ENCODE assay signal across 16 cellular contexts in the genomic region with DNA sequence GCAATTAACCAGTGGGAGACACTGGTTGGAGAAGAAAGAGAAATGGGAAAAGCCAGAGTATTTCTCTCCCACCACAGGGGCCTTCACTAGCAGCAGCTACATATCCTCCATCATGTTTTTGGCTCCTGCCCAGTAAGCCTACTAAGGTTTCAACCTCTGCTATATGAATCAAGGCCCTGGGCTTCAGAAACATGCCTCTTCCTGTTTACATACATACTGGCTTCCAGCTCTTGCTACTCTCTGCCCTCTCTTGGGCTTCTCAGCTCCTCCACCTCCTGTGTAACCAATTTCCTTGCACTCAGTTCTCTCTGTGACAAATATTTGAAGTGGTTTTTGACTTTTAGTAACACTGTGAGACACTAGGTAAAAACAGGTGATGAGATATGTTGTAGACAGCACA.
DNase-seq lines count a peak whose midpoint lies in the region; ATAC-seq and TF ChIP-seq lines count a peak whose summit lies in the region.
"Had no signal": no experiment of that assay in that cellular context is flagged by ENCODE, and none has a peak within 500 bp of the region (broad histone marks: within the 10 kb centered on the region; RNA-seq: fewer than 3 reads in every experiment).

No MANE protein-coding gene starts in this region.

- no peak overlapping the region for H3K4me3 ChIP-seq in mesenchymal stem cell (ENCODE audit: insufficient read depth in 1 of 2, low read depth in 1 of 2, low read length in 2 of 2)
- H3K4me3 ChIP-seq in left lung = no peak overlapping the region
- no peak overlapping the region for H3K4me3 ChIP-seq in GM23248
- H3K4me3 ChIP-seq: ascending aorta, HAP-1, sigmoid colon had no signal

- peak; percentile 70 for ATAC-seq in activated CD8-positive, alpha-beta T cell treated with anti-CD3 and anti-CD28 coated beads for 36 hours
- ATAC-seq in left lung = no peak
- ATAC-seq: natural killer cell had no signal

- no peaks in the 10 kb centered on the region for H3K27me3 ChIP-seq in mesenchymal stem cell (ENCODE audit: control insufficient read depth in 1 of 2, insufficient read depth in 1 of 2, low read length in 2 of 2)
- no peaks in the 10 kb centered on the region for H3K27me3 ChIP-seq in left lung
- no peaks in the 10 kb centered on the region for H3K27me3 ChIP-seq in GM23248 (replicated peaks; ENCODE audit: insufficient read depth)
- H3K27me3 ChIP-seq: ascending aorta, sigmoid colon had no signal

- POLR2A ChIA-PET in activated CD8-positive, alpha-beta T cell treated with anti-CD3 and anti-CD28 coated beads for 36 hours (lab: Charles Lee) = no interaction called here

- no peak overlapping the region for H2BK120ac ChIP-seq in mesenchymal stem cell (ENCODE audit: low read depth, low read length)

- no peaks in the 10 kb centered on the region for H3K4me1 ChIP-seq in mesenchymal stem cell (ENCODE audit: control insufficient read depth, insufficient read depth, low read depth, low read length)
- no peaks in the 10 kb centered on the region for H3K4me1 ChIP-seq in left lung
- H3K4me1 ChIP-seq in GM23248 (ENCODE audit: insufficient read depth) = no peaks in the 10 kb centered on the region
- H3K4me1 ChIP-seq: ascending aorta, HAP-1, sigmoid colon had no signal

- H3K79me2 ChIP-seq in GM23248 (ENCODE audit: insufficient read depth) = no peaks in the 10 kb centered on the region

- no peak overlapping the region for H3K27ac ChIP-seq in mesenchymal stem cell (ENCODE audit: low read length, poor library complexity, severe bottlenecking)
- H3K27ac ChIP-seq in left lung = no peak overlapping the region
- no peak overlapping the region for H3K27ac ChIP-seq in GM23248
- H3K27ac ChIP-seq: ascending aorta, C4-2B, sigmoid colon had no signal

- H3K4me2 ChIP-seq in mesenchymal stem cell (ENCODE audit: low read length, poor library complexity, severe bottlenecking) (no peak overlapping the region), GM23248 (ENCODE audit: unreplicated experiment) (no peak overlapping the region)

- H3K36me3 ChIP-seq in mesenchymal stem cell (ENCODE audit: control insufficient read depth in 1 of 2, insufficient read depth in 2 of 2, low read depth in 1 of 2, low read length in 2 of 2) (no peaks in the 10 kb centered on the region), left lung (no peaks in the 10 kb centered on the region), GM23248 (ENCODE audit: low read depth) (no peaks in the 10 kb centered on the region)
- H3K36me3 ChIP-seq: ascending aorta, HAP-1, sigmoid colon had no signal

- intact Hi-C loops in activated CD8-positive, alpha-beta T cell treated with anti-CD3 and anti-CD28 coated beads for 36 hours (cut with micrococcal nuclease) = no loop called here
- intact Hi-C loops in left lung (cut with DNase I) = no loop called here

- H3F3A ChIP-seq in GM23248 (ENCODE audit: insufficient read depth) = no peaks in the 10 kb centered on the region

- H2AFZ ChIP-seq in mesenchymal stem cell (ENCODE audit: low read depth, low read length) (peak overlapping the region; percentile 6), GM23248 (no peak overlapping the region)

- no peak overlapping the region for H3K9ac ChIP-seq in mesenchymal stem cell (ENCODE audit: low read length)
- H3K9ac ChIP-seq in GM23248 = no peak overlapping the region

- no peak overlapping the region for H3K14ac ChIP-seq in mesenchymal stem cell (ENCODE audit: low read length in 2 of 2)

- no peaks in the 10 kb centered on the region for H4K20me1 ChIP-seq in GM23248 (ENCODE audit: insufficient read depth)

- no peak overlapping the region for H2BK12ac ChIP-seq in mesenchymal stem cell (ENCODE audit: low read length in 2 of 2)

- H3K4ac ChIP-seq in mesenchymal stem cell (ENCODE audit: low read depth in 1 of 2, low read length in 2 of 2) = no peak overlapping the region

- no peak overlapping the region for H2BK15ac ChIP-seq in mesenchymal stem cell (ENCODE audit: low read depth, poor library complexity, severe bottlenecking)

- H3K18ac ChIP-seq in mesenchymal stem cell (ENCODE audit: low read depth in 1 of 2, low read length in 2 of 2) = no peak overlapping the region

- no peaks in the 10 kb centered on the region for H3K9me3 Mint-ChIP-seq in activated CD8-positive, alpha-beta T cell treated with anti-CD3 and anti-CD28 coated beads for 36 hours
- H3K9me3 Mint-ChIP-seq: activated B cell treated with CpG ODN at 0.5 μM for 24 hours had no signal

- in situ Hi-C loops in GM23248 (cut with MboI) = no loop called here

- H3K9me3 ChIP-seq in mesenchymal stem cell (ENCODE audit: control insufficient read depth, low read length) (no peaks in the 10 kb centered on the region), left lung (no peaks in the 10 kb centered on the region), GM23248 (ENCODE audit: low read depth) (no peaks in the 10 kb centered on the region)
- H3K9me3 ChIP-seq: ascending aorta, HAP-1, sigmoid colon had no signal

- no peak for TF ChIP-seq CTCF in activated CD8-positive, alpha-beta T cell treated with anti-CD3 and anti-CD28 coated beads for 36 hours (IDR thresholded peaks at IDR 0.05)
- TF ChIP-seq CTCF in left lung (IDR thresholded peaks at IDR 0.05) = no peak

- CTCF ChIA-PET in activated CD8-positive, alpha-beta T cell treated with anti-CD3 and anti-CD28 coated beads for 36 hours (lab: Charles Lee) = interaction anchor here (0.9 kb wide), 1 partner anchor 10 kb away, joined by 3 read pairs; no protein-coding TSS in a partner anchor

- H4K8ac ChIP-seq in mesenchymal stem cell (ENCODE audit: low read length) = no peak overlapping the region

- no peak overlapping the region for H4K91ac ChIP-seq in mesenchymal stem cell (ENCODE audit: low read length)

- no peak overlapping the region for H2AK5ac ChIP-seq in mesenchymal stem cell (ENCODE audit: low read length, severe bottlenecking)

- DNase-seq in DMS153 (lab: John Stamatoyannopoulos, UW) (peak; percentile 84), M059J (ENCODE audit: low read depth) (peak; percentile 59), mesenchymal stem cell (peak; percentile 46), left lung (no peak), GM23248 (no peak), NAMALWA (ENCODE audit: low spot score) (no peak), anterior cingulate cortex (lab: John Stamatoyannopoulos, UW) (no peak)
- DNase-seq in activated CD8-positive, alpha-beta T cell treated with anti-CD3 and anti-CD28 coated beads for 36 hours = peak; percentile 3
- DNase-seq: activated B cell treated with CpG ODN at 0.5 μM for 24 hours, MV-4-11, natural killer cell, sigmoid colon, substantia nigra had no signal

- no peaks in the 10 kb centered on the region for H3K4me1 Mint-ChIP-seq in activated CD8-positive, alpha-beta T cell treated with anti-CD3 and anti-CD28 coated beads for 36 hours (ENCODE audit: low read depth)
- H3K4me1 Mint-ChIP-seq: activated B cell treated with CpG ODN at 0.5 μM for 24 hours, natural killer cell had no signal

- H3K23ac ChIP-seq in mesenchymal stem cell (ENCODE audit: low read length in 2 of 2) = no peak overlapping the region

- H3K27ac Mint-ChIP-seq in activated CD8-positive, alpha-beta T cell treated with anti-CD3 and anti-CD28 coated beads for 36 hours = peak overlapping the region; percentile 3
- H3K27ac Mint-ChIP-seq: activated B cell treated with CpG ODN at 0.5 μM for 24 hours, natural killer cell had no signal

- H3K9me2 ChIP-seq in GM23248 (ENCODE audit: insufficient read depth) = no peaks in the 10 kb centered on the region

- H2BK5ac ChIP-seq in mesenchymal stem cell (ENCODE audit: low read depth, low read length, poor library complexity, severe bottlenecking) = no peak overlapping the region

- H3K4me3 Mint-ChIP-seq in activated CD8-positive, alpha-beta T cell treated with anti-CD3 and anti-CD28 coated beads for 36 hours = no peak overlapping the region
- H3K4me3 Mint-ChIP-seq: activated B cell treated with CpG ODN at 0.5 μM for 24 hours, natural killer cell had no signal

- H3K27me3 Mint-ChIP-seq in activated CD8-positive, alpha-beta T cell treated with anti-CD3 and anti-CD28 coated beads for 36 hours = no peaks in the 10 kb centered on the region
- H3K27me3 Mint-ChIP-seq: activated B cell treated with CpG ODN at 0.5 μM for 24 hours had no signal

- no peaks in the 10 kb centered on the region for H3K36me3 Mint-ChIP-seq in activated CD8-positive, alpha-beta T cell treated with anti-CD3 and anti-CD28 coated beads for 36 hours (ENCODE audit: low read depth)
- H3K36me3 Mint-ChIP-seq: natural killer cell had no signal

- no peaks in the 10 kb centered on the region for H3K79me1 ChIP-seq in mesenchymal stem cell (replicated peaks; ENCODE audit: low read length, poor library complexity, severe bottlenecking)

Comparison
In these comparisons a context has a peak if more than half of its experiments do, and no peak if none do; other contexts are left out.
1. DNase-seq: peak in DMS153 (single experiment), M059J (single experiment), activated CD8-positive, alpha-beta T cell treated with anti-CD3 and anti-CD28 coated beads for 36 hours (single experiment) and mesenchymal stem cell (single experiment); none in left lung (0 of 2), GM23248 (single experiment), NAMALWA (single experiment) and anterior cingulate cortex (0 of 58).